Comparison of ENCODE assay signal across 35 cellular contexts in genomic region chr6:161948462-161948861, GRCh38.
"Had no signal": no experiment of that assay in that cellular context is flagged by ENCODE, and none has a peak within 500 bp of the region (broad histone marks: within the 10 kb centered on the region; RNA-seq: fewer than 3 reads in every experiment).

No MANE protein-coding gene starts in this region.

- H3K27ac ChIP-seq: KMS-11 had no signal

- DNase-seq: Karpas-422, Kasumi-1, MG63, MM.1S, MV-4-11, NCI-H1048, NCI-H1092, NCI-H1092 treated with DMSO at 0.1 percent for 48 hours, NCI-H1105, NCI-H1105 treated with DMSO at 0.1 percent for 48 hours, NCI-H1417, NCI-H1417 treated with DMSO at 0.1 percent for 48 hours, NCI-H1436, NCI-H1436 treated with DMSO at 0.1 percent for 48 hours, NCI-H146, NCI-H1694, NCI-H1694 treated with DMSO at 0.1 percent for 48 hours, NCI-H187, NCI-H187 treated with DMSO at 0.1 percent for 48 hours, NCI-H1930, NCI-H2029, NCI-H2029 treated with DMSO at 0.1 percent for 48 hours, NCI-H2081, NCI-H2081 treated with DMSO at 0.1 percent for 48 hours, NCI-H2107, NCI-H2171, NCI-H2171 treated with DMSO at 0.1 percent for 48 hours, NCI-H2227 treated with DMSO at 0.1 percent for 48 hours, NCI-H226, NCI-H345, NCI-H446, NCI-H446 treated with DMSO at 0.1 percent for 48 hours, NCI-H510A, NCI-H510A treated with DMSO at 0.1 percent for 48 hours had no signal

- H3K4me3 ChIP-seq: MG63 had no signal

- H3K9ac ChIP-seq: KMS-11 had no signal

- H3K4me2 ChIP-seq: KMS-11 had no signal

- H3K27me3 ChIP-seq: MG63 had no signal

- H3K9me3 ChIP-seq: MG63 had no signal

- H3K36me3 ChIP-seq: MG63 had no signal
